Comparison of ENCODE assay signal across 2 cellular contexts in the genomic region with DNA sequence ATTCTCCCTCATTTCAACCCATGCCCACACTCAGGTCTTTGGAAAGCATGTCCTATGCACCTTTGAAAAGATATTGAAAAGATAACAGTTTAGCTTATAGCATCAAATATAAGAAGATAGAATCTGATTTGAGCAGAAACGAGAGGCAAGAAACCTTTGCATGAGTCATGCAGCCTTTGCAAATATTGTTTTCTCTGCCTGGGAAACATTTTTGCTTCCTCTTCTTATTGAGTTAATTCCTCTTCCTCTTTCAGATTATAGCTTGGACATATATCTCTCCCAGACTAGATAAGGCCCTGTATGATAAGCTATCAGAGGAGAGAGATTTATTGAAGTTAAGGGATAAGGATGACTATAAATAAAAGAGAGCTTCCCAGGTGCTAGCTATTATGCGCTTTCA.
TF ChIP-seq lines count a peak whose summit lies in the region.

No MANE protein-coding gene starts in this region.

TF ChIP-seq in A549, 52 proteins besides CTCF, POLR2A, EP300 and RAD21:
- TF ChIP-seq MAZ (IDR thresholded peaks at IDR 0.05; ENCODE audit: borderline replicate concordance, low read depth, low read length) (no peak), ZSCAN20 (CRISPR knock-in tag; IDR thresholded peaks at IDR 0.05) (no peak), BHLHE40 (IDR thresholded peaks at IDR 0.05; ENCODE audit: low read depth, low read length) (no peak), FOSL2 (IDR thresholded peaks at IDR 0.05) (0 out of 2 replicates have a peak, but pooled peaks have one; percentile 6), FOSL2 (CRISPR knock-in tag; IDR thresholded peaks at IDR 0.05) (peak; percentile 75)

TF ChIP-seq in SK-N-SH, 30 proteins besides CTCF, POLR2A, EP300 and RAD21:
- TF ChIP-seq, protein P1, sequence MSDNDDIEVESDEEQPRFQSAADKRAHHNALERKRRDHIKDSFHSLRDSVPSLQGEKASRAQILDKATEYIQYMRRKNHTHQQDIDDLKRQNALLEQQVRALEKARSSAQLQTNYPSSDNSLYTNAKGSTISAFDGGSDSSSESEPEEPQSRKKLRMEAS (IDR thresholded peaks at IDR 0.05; ENCODE audit: low read depth) = no peak
- no peak for TF ChIP-seq EZH2phosphoT487 (IDR thresholded peaks at IDR 0.05; ENCODE audit: borderline replicate concordance, low read depth)
